8 cellular contexts compared by ENCODE assay signal in the genomic region with DNA sequence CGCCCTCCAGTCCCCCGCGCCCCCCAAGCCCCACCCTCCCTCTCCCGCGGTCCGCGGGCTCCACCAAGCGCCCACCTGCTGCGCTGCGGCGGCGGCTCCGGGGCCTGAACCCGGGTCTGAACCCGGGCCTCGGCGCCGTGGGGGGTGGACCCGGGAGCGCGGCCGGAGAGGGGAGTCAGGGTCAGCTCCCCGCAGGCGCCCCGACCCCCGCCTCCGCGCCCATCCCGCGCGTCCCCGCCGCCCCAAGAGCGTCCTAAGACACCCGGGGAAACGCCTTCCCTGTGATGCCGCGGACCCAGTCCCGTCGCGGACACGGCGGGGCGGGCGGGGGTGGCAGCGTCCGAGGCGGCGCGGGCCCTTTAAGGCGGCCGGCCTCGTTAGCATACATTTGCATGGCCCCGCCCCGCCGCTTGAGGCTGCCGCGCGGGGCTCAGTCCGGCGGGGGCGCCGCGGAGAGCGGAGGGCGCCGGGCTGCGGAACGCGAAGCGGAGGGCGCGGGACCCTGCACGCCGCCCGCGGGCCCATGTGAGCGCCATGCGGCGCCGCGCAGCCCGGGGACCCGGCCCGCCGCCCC. TPM values are rescaled to one million over a fixed set of nuclear protein-coding genes. Genes with fewer than 3 reads are reported as not detected.
DNase-seq lines count a peak whose midpoint lies in the region; ATAC-seq and TF ChIP-seq lines count a peak whose summit lies in the region.

A gene (plus strand): TSS at position 433 of the 574 bp plus-strand sequence. CDS start 102 bp downstream, at position 535.

- intact Hi-C loops in left lung (cut with DNase I), result no loop called here
- intact Hi-C loops in posterior vena cava (cut with DNase I), result no loop called here

- peak within 1 kb of the TSS; percentile 64 for H3K4me3 Mint-ChIP-seq in chondrocyte (ENCODE audit: unreplicated experiment)

- no peaks in the 10 kb centered on the region for H3K36me3 ChIP-seq in left lung
- no peaks in the 10 kb centered on the region for H3K36me3 ChIP-seq in stomach smooth muscle (ENCODE audit: control insufficient read depth in 2 of 2, insufficient read depth in 2 of 2, low read length in 2 of 2)

- H3K4me1 ChIP-seq in left lung (peaks cover 23 to 48% of the 10 kb centered on the region in 2 donors), stomach smooth muscle (ENCODE audit: control insufficient read depth, insufficient read depth, low read length) (peaks cover 49% of the 10 kb centered on the region)

- peaks cover 8% of the 10 kb centered on the region for H3K4me1 Mint-ChIP-seq in chondrocyte (ENCODE audit: low read depth)

- DNase-seq in activated T-cell treated with anti-CD3 and anti-CD28 coated beads, Interleukin-2, amount 50 U/mL, for 1 hour, result peak; percentile 42
- DNase-seq in activated T-cell treated with anti-CD3 and anti-CD28 coated beads for 4 hours (no peak), RWPE1 (ENCODE audit: low spot score) (no peak), chondrocyte (ENCODE audit: low spot score) (no peak), left lung (peak in 1 of 2 donors; percentile 87), posterior vena cava (ENCODE audit: low spot score) (no peak)

- CTCF ChIA-PET in RWPE1 (lab: Yijun Ruan, JAX), result interaction anchor here (0.6 kb wide), 2 partner anchors 722 to 724 kb away, joined by 3 to 4 read pairs; no protein-coding TSS in a partner anchor

- TF ChIP-seq CTCF in RWPE1 (conservative IDR thresholded peaks at IDR 0.05; ENCODE audit: low read depth) (peak; percentile 20; the same call in 1 of the 2 replicates), chondrocyte (IDR thresholded peaks at IDR 0.05) (peak; percentile 71), left lung (IDR thresholded peaks at IDR 0.05) (no peak)

- H3K36me3 Mint-ChIP-seq in chondrocyte (ENCODE audit: low read depth), result no peaks in the 10 kb centered on the region

- H3K9me3 ChIP-seq in left lung (no peaks in the 10 kb centered on the region), stomach smooth muscle (ENCODE audit: control insufficient read depth in 2 of 2, low read length in 2 of 2) (no peaks in the 10 kb centered on the region)

- H3K27ac ChIP-seq in RWPE1 (peak within 1 kb of the TSS; percentile 9; the same call in 1 of the 2 replicates), left lung (no peak within 1 kb of the TSS), stomach smooth muscle (ENCODE audit: low read length) (no peak within 1 kb of the TSS)

- POLR2A ChIA-PET in RWPE1 (lab: Yijun Ruan, JAX; ENCODE audit: low non-redundant PET), result no interaction called here

- H3K27ac Mint-ChIP-seq in chondrocyte (ENCODE audit: unreplicated experiment), result no peak within 1 kb of the TSS

- H3K4me3 ChIP-seq in left lung (peak within 1 kb of the TSS; percentile 25 to 57), stomach smooth muscle (ENCODE audit: low read length in 2 of 2) (peak within 1 kb of the TSS; percentile 19 to 71)

- no peak within 1 kb of the TSS for H3K9ac ChIP-seq in stomach smooth muscle (ENCODE audit: low read length in 2 of 2)

- peaks cover 9% of the 10 kb centered on the region for H3K27me3 Mint-ChIP-seq in chondrocyte (ENCODE audit: low read depth)

- ATAC-seq in HG02840 (IDR thresholded peaks at IDR 0.05; ENCODE audit: low FRiP score, unreplicated experiment) (peak; percentile 57), left lung (peak; percentile 5)

- peaks cover 41 to 76% of the 10 kb centered on the region in 2 donors for H3K27me3 ChIP-seq in left lung
- peaks cover 24 to 51% of the 10 kb centered on the region in 2 donors for H3K27me3 ChIP-seq in stomach smooth muscle (ENCODE audit: control insufficient read depth in 1 of 2, insufficient read depth in 2 of 2, low read length in 2 of 2)

- no peaks in the 10 kb centered on the region for H3K9me3 Mint-ChIP-seq in chondrocyte (ENCODE audit: low read depth)

RNA-seq across cellular contexts. Expression of the gene that starts here (rescaled TPM):
- total RNA-seq in chondrocyte (1.3 to 2.4 TPM (median 1.3 TPM) in 3 replicates), left lung (1 to 10 TPM; 2.7 to 5.2 TPM), posterior vena cava (1 to 10 TPM; 4.3 to 5.8 TPM)

Comparison
In these comparisons a context has a peak if more than half of its experiments do, and no peak if none do; other contexts are left out.
1. CTCF ChIP-seq: peak in RWPE1 (single experiment) and chondrocyte (single experiment); none in left lung (0 of 2).